Comparison of ENCODE assay signal across 1 cellular context in the genomic region with DNA sequence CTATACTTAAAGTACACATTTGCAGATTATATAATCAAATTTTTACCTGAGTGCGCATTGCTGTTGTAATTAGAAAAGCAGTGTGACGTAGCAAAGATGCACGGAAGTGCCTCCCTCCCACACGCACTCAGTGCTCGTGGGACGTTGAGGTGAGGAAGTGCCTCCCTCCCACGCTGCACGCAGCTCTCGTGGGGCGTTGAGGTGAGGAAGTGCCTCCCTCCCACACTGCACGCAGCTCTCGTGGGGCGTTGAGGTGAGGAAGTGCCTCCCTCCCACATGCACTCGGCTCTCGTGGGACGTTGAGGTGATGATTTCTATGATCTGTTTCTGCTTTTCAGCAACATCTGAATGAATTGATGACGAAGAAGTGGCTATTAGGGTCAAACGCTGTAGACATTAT.
TF ChIP-seq lines count a peak whose summit lies in the region.

No MANE protein-coding gene starts in this region.

TF ChIP-seq in GM12878, 131 proteins besides CTCF, POLR2A, EP300 and RAD21 (continued from another document):
- TF ChIP-seq, protein P1, sequence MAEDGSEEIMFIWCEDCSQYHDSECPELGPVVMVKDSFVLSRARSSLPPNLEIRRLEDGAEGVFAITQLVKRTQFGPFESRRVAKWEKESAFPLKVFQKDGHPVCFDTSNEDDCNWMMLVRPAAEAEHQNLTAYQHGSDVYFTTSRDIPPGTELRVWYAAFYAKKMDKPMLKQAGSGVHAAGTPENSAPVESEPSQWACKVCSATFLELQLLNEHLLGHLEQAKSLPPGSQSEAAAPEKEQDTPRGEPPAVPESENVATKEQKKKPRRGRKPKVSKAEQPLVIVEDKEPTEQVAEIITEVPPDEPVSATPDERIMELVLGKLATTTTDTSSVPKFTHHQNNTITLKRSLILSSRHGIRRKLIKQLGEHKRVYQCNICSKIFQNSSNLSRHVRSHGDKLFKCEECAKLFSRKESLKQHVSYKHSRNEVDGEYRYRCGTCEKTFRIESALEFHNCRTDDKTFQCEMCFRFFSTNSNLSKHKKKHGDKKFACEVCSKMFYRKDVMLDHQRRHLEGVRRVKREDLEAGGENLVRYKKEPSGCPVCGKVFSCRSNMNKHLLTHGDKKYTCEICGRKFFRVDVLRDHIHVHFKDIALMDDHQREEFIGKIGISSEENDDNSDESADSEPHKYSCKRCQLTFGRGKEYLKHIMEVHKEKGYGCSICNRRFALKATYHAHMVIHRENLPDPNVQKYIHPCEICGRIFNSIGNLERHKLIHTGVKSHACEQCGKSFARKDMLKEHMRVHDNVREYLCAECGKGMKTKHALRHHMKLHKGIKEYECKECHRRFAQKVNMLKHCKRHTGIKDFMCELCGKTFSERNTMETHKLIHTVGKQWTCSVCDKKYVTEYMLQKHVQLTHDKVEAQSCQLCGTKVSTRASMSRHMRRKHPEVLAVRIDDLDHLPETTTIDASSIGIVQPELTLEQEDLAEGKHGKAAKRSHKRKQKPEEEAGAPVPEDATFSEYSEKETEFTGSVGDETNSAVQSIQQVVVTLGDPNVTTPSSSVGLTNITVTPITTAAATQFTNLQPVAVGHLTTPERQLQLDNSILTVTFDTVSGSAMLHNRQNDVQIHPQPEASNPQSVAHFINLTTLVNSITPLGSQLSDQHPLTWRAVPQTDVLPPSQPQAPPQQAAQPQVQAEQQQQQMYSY (CRISPR knock-in tag; IDR thresholded peaks at IDR 0.05), result no peak
- TF ChIP-seq POLR2AphosphoS5 (IDR thresholded peaks at IDR 0.05; ENCODE audit: low read length) (peak; percentile 43; the same call in 1 of the 2 replicates), EGR1 (IDR thresholded peaks at IDR 0.05; ENCODE audit: borderline replicate concordance in 1 of 2, low read depth in 2 of 2, low read length in 2 of 2) (peak in 1 of 2 experiments; percentile 89; a peak in 2 of 3 replicates), NR2C2 (IDR thresholded peaks at IDR 0.05; ENCODE audit: borderline replicate concordance, control insufficient read depth, insufficient read length, low read depth) (no peak), RCOR1 (conservative IDR thresholded peaks at IDR 0.05; ENCODE audit: low read depth, low read length) (no peak), RUNX3 (IDR thresholded peaks at IDR 0.05; ENCODE audit: low read length) (peak; percentile 70), MEF2B (IDR thresholded peaks at IDR 0.05; ENCODE audit: partially characterized antibody, poor library complexity, severe bottlenecking) (peak; percentile 54), FOS (IDR thresholded peaks at IDR 0.05; ENCODE audit: borderline replicate concordance, extremely low read depth, insufficient read length) (no peak), LARP7 (IDR thresholded peaks at IDR 0.05) (no peak), HDAC6 (IDR thresholded peaks at IDR 0.05; ENCODE audit: unreplicated experiment) (no peak), BCL11A (IDR thresholded peaks at IDR 0.05; ENCODE audit: low read depth, low read length) (peak; percentile 57), SPI1 (IDR thresholded peaks at IDR 0.05; ENCODE audit: borderline replicate concordance, insufficient read depth, low read depth, low read length) (peak; percentile 85), CREB1 (IDR thresholded peaks at IDR 0.05; ENCODE audit: low read depth) (peak; percentile 80; the same call in 1 of the 2 replicates), ZNF384 (IDR thresholded peaks at IDR 0.05; ENCODE audit: borderline replicate concordance, low read depth, low read length) (no peak), TCF12 (IDR thresholded peaks at IDR 0.05; ENCODE audit: low read depth, low read length) (0 out of 2 replicates have a peak, but pooled peaks have one; percentile 12), ATF7 (IDR thresholded peaks at IDR 0.05; ENCODE audit: low read depth) (peak; percentile 32; the same call in 1 of the 2 replicates), ZNF622 (IDR thresholded peaks at IDR 0.05) (no peak), ESRRA (IDR thresholded peaks at IDR 0.05; ENCODE audit: low read length) (no peak)
- TF ChIP-seq, protein P2, sequence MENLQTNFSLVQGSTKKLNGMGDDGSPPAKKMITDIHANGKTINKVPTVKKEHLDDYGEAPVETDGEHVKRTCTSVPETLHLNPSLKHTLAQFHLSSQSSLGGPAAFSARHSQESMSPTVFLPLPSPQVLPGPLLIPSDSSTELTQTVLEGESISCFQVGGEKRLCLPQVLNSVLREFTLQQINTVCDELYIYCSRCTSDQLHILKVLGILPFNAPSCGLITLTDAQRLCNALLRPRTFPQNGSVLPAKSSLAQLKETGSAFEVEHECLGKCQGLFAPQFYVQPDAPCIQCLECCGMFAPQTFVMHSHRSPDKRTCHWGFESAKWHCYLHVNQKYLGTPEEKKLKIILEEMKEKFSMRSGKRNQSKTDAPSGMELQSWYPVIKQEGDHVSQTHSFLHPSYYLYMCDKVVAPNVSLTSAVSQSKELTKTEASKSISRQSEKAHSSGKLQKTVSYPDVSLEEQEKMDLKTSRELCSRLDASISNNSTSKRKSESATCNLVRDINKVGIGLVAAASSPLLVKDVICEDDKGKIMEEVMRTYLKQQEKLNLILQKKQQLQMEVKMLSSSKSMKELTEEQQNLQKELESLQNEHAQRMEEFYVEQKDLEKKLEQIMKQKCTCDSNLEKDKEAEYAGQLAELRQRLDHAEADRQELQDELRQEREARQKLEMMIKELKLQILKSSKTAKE (IDR thresholded peaks at IDR 0.05; ENCODE audit: low read depth, poor library complexity, severe bottlenecking), result no peak
- TF ChIP-seq, protein P3, sequence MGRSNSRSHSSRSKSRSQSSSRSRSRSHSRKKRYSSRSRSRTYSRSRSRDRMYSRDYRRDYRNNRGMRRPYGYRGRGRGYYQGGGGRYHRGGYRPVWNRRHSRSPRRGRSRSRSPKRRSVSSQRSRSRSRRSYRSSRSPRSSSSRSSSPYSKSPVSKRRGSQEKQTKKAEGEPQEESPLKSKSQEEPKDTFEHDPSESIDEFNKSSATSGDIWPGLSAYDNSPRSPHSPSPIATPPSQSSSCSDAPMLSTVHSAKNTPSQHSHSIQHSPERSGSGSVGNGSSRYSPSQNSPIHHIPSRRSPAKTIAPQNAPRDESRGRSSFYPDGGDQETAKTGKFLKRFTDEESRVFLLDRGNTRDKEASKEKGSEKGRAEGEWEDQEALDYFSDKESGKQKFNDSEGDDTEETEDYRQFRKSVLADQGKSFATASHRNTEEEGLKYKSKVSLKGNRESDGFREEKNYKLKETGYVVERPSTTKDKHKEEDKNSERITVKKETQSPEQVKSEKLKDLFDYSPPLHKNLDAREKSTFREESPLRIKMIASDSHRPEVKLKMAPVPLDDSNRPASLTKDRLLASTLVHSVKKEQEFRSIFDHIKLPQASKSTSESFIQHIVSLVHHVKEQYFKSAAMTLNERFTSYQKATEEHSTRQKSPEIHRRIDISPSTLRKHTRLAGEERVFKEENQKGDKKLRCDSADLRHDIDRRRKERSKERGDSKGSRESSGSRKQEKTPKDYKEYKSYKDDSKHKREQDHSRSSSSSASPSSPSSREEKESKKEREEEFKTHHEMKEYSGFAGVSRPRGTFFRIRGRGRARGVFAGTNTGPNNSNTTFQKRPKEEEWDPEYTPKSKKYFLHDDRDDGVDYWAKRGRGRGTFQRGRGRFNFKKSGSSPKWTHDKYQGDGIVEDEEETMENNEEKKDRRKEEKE (IDR thresholded peaks at IDR 0.05), result no peak
- TF ChIP-seq, protein P4, sequence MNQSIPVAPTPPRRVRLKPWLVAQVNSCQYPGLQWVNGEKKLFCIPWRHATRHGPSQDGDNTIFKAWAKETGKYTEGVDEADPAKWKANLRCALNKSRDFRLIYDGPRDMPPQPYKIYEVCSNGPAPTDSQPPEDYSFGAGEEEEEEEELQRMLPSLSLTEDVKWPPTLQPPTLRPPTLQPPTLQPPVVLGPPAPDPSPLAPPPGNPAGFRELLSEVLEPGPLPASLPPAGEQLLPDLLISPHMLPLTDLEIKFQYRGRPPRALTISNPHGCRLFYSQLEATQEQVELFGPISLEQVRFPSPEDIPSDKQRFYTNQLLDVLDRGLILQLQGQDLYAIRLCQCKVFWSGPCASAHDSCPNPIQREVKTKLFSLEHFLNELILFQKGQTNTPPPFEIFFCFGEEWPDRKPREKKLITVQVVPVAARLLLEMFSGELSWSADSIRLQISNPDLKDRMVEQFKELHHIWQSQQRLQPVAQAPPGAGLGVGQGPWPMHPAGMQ (IDR thresholded peaks at IDR 0.05; ENCODE audit: borderline replicate concordance), result no peak
- TF ChIP-seq, protein P5, sequence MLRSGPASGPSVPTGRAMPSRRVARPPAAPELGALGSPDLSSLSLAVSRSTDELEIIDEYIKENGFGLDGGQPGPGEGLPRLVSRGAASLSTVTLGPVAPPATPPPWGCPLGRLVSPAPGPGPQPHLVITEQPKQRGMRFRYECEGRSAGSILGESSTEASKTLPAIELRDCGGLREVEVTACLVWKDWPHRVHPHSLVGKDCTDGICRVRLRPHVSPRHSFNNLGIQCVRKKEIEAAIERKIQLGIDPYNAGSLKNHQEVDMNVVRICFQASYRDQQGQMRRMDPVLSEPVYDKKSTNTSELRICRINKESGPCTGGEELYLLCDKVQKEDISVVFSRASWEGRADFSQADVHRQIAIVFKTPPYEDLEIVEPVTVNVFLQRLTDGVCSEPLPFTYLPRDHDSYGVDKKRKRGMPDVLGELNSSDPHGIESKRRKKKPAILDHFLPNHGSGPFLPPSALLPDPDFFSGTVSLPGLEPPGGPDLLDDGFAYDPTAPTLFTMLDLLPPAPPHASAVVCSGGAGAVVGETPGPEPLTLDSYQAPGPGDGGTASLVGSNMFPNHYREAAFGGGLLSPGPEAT (IDR thresholded peaks at IDR 0.05; ENCODE audit: low read depth), result no peak
